In genomic region chr12:64318605-64319004, GRCh38 we compare ENCODE assay signal across 11 cellular contexts.
DNase-seq lines count a peak whose midpoint lies in the region; FAIRE-seq and TF ChIP-seq lines count a peak whose summit lies in the region.
"Had no signal": no experiment of that assay in that cellular context is flagged by ENCODE, and none has a peak within 500 bp of the region (broad histone marks: within the 10 kb centered on the region; RNA-seq: fewer than 3 reads in every experiment).

No MANE protein-coding gene starts in this region.

- H3K4me3 ChIP-seq in astrocyte (ENCODE audit: insufficient read depth, low read depth, low read length) (no peak overlapping the region), iPS DF 6.9 (ENCODE audit: low read length) (no peak overlapping the region)

- FAIRE-seq in H54 (lab: Jason Lieb, UNC) (peak; percentile 27), astrocyte (lab: Jason Lieb, UNC) (no peak)

- DNase-seq in A172 (ENCODE audit: low spot score) (peak; percentile 3), H54 (ENCODE audit: insufficient read length, low spot score) (no peak), astrocyte (ENCODE audit: low read depth) (no peak), iPS DF 6.9 (ENCODE audit: low read depth, low spot score) (peak; percentile 73), RPMI8226 (no peak), glomerular visceral epithelial cell (ENCODE audit: extremely low spot score) (no peak), NCI-H1436 treated with DMSO at 0.1 percent for 48 hours (lab: John Stamatoyannopoulos, UW) (no peak), OCI-M1 (lab: John Stamatoyannopoulos, UW) (no peak)
- DNase-seq: activated naive CD4-positive, alpha-beta T cell; AML-193; stimulated activated naive CD8-positive, alpha-beta T cell treated with anti-CD3 and anti-CD28 coated beads, Interleukin-15, Interleukin-2, amounts not matched to agents 100 U/mL and 50 U/mL, for 24 hours had no signal

- peak overlapping the region; percentile 63 for H2AFZ ChIP-seq in astrocyte (ENCODE audit: low read depth, low read length)

- no peaks in the 10 kb centered on the region for H3K4me1 ChIP-seq in astrocyte (ENCODE audit: insufficient read depth, low read length)
- peaks cover 2% of the 10 kb centered on the region; the same call in 1 of the 2 replicates for H3K4me1 ChIP-seq in iPS DF 6.9 (ENCODE audit: control insufficient read depth, insufficient read depth, low read length)

- no peaks in the 10 kb centered on the region for H3K9me3 Mint-ChIP-seq in astrocyte (ENCODE audit: unreplicated experiment)

- no peaks in the 10 kb centered on the region for H3K9me3 ChIP-seq in astrocyte (ENCODE audit: insufficient read depth, low read depth, low read length)
- no peaks in the 10 kb centered on the region for H3K9me3 ChIP-seq in iPS DF 6.9 (ENCODE audit: control insufficient read depth, insufficient read depth, low read length)

- H4K20me1 ChIP-seq in astrocyte (ENCODE audit: insufficient read depth, low read length) = no peaks in the 10 kb centered on the region

- H3K9ac ChIP-seq in astrocyte (ENCODE audit: low read length) = no peak overlapping the region

- H3K4me1 Mint-ChIP-seq in astrocyte (ENCODE audit: low read depth, unreplicated experiment) = peaks cover 10% of the 10 kb centered on the region

- H3K27me3 ChIP-seq in astrocyte (ENCODE audit: insufficient read depth, low read length) = no peaks in the 10 kb centered on the region
- no peaks in the 10 kb centered on the region; the same call in 1 of the 2 replicates for H3K27me3 ChIP-seq in iPS DF 6.9 (ENCODE audit: control insufficient read depth, insufficient read depth, low read length)

- no peaks in the 10 kb centered on the region for H3K79me2 ChIP-seq in astrocyte (ENCODE audit: insufficient read depth, low read length)

- H3K27me3 Mint-ChIP-seq in astrocyte (ENCODE audit: low read depth, unreplicated experiment) = no peaks in the 10 kb centered on the region

- H3K36me3 Mint-ChIP-seq in astrocyte (ENCODE audit: low read depth, unreplicated experiment) = no peaks in the 10 kb centered on the region

- H3K4me2 ChIP-seq in astrocyte (ENCODE audit: low read length) = no peak overlapping the region

- no peak overlapping the region for H3K27ac Mint-ChIP-seq in astrocyte (ENCODE audit: unreplicated experiment)

- no peak for TF ChIP-seq CTCF in astrocyte (IDR thresholded peaks at IDR 0.05; ENCODE audit: insufficient read depth, low read depth, low read length)

- no CpG with 5 or more reads among the region's 3 CpGs for WGBS in iPS DF 6.9 (ENCODE audit: insufficient coverage, insufficient read length)

- no peak overlapping the region for H3K4me3 Mint-ChIP-seq in astrocyte (ENCODE audit: unreplicated experiment)

- H3K27ac ChIP-seq in astrocyte (ENCODE audit: low read depth, low read length) (no peak overlapping the region), iPS DF 6.9 (ENCODE audit: low read length) (no peak overlapping the region)

- no peak for TF ChIP-seq POLR2A in H54 (IDR thresholded peaks at IDR 0.05; ENCODE audit: low read depth, low read length)

- no peaks in the 10 kb centered on the region for H3K36me3 ChIP-seq in astrocyte (ENCODE audit: insufficient read depth, low read length)
- no peaks in the 10 kb centered on the region for H3K36me3 ChIP-seq in iPS DF 6.9 (ENCODE audit: control insufficient read depth, insufficient read depth, low read length)

Comparison
In these comparisons a context has a peak if more than half of its experiments do, and no peak if none do; other contexts are left out.
1. DNase-seq: peak in A172 (single experiment) and iPS DF 6.9 (single experiment); none in H54 (single experiment), astrocyte (single experiment), RPMI8226 (single experiment), glomerular visceral epithelial cell (single experiment), NCI-H1436 treated with DMSO at 0.1 percent for 48 hours (single experiment) and OCI-M1 (single experiment).